ENCODE assay signal across 18 cellular contexts in genomic region chr4:955161-955921, GRCh38. TPM values are rescaled to one million over a fixed set of nuclear protein-coding genes. Genes with fewer than 3 reads are reported as not detected.
"Had no signal": no experiment of that assay in that cellular context is flagged by ENCODE, and none has a peak within 500 bp of the region (broad histone marks: within the 10 kb centered on the region; RNA-seq: fewer than 3 reads in every experiment).

No MANE protein-coding gene starts in this region.

- H3K27me3 ChIP-seq: dorsolateral prefrontal cortex, gastrocnemius medialis, heart left ventricle, neutrophil, right atrium auricular region, suprapubic skin, upper lobe of left lung had no signal

- H3K9me3 ChIP-seq: gastrocnemius medialis, heart left ventricle, neutrophil, right atrium auricular region, suprapubic skin, upper lobe of left lung had no signal

- H3K9me3 Mint-ChIP-seq: activated CD4-positive, alpha-beta memory T cell treated with anti-CD3 and anti-CD28 coated beads, Interleukin-2, amount 10 ng/mL, durations not matched to agents 7 days and 5 days; activated T-cell treated with anti-CD3 and anti-CD28 coated beads, Interleukin-2, amount 50 U/mL, for 24 hours; stimulated activated naive CD8-positive, alpha-beta T cell treated with anti-CD3 and anti-CD28 coated beads, Interleukin-15, Interleukin-2, amounts not matched to agents 100 ng/mL and 50 ng/mL, for 24 hours; WTC11 had no signal

- ATAC-seq: gastrocnemius medialis, heart left ventricle, left colon, T-helper 17 cell, WTC11 had no signal

- H3K4me1 ChIP-seq: gastrocnemius medialis, heart left ventricle, right atrium auricular region, suprapubic skin, upper lobe of left lung had no signal

- H3K27ac ChIP-seq: dorsolateral prefrontal cortex, gastrocnemius medialis, heart left ventricle, neutrophil, right atrium auricular region, suprapubic skin, upper lobe of left lung had no signal

- H3K36me3 Mint-ChIP-seq: WTC11 had no signal

- H3K27ac Mint-ChIP-seq: activated CD4-positive, alpha-beta memory T cell treated with anti-CD3 and anti-CD28 coated beads, Interleukin-2, amount 10 ng/mL, durations not matched to agents 7 days and 5 days; activated T-cell treated with anti-CD3 and anti-CD28 coated beads, Interleukin-2, amount 50 U/mL, for 24 hours; stimulated activated naive CD8-positive, alpha-beta T cell treated with anti-CD3 and anti-CD28 coated beads, Interleukin-15, Interleukin-2, amounts not matched to agents 100 ng/mL and 50 ng/mL, for 24 hours; T-helper 17 cell; WTC11 had no signal

- DNase-seq: activated CD4-positive, alpha-beta memory T cell treated with anti-CD3 and anti-CD28 coated beads, Interleukin-2, amount 10 ng/mL, durations not matched to agents 7 days and 5 days; activated CD4-positive, alpha-beta T cell treated with anti-CD3 and anti-CD28 coated beads for 4 hours; activated gamma-delta T cell; erythroblast; left colon; midbrain; T-helper 17 cell had no signal

- H3K4me3 ChIP-seq: dorsolateral prefrontal cortex, gastrocnemius medialis, heart left ventricle, right atrium auricular region, smooth muscle cell, suprapubic skin, upper lobe of left lung had no signal

RNA-seq across cellular contexts. Expression of gene SLC26A1, which starts 37.9 kb away (rescaled TPM):
- total RNA-seq: right atrium auricular region had no signal
